19 cellular contexts compared by ENCODE assay signal in genomic region chr11:83206771-83207413, GRCh38.
"Had no signal": no experiment of that assay in that cellular context is flagged by ENCODE, and none has a peak within 500 bp of the region (broad histone marks: within the 10 kb centered on the region; RNA-seq: fewer than 3 reads in every experiment).

No MANE protein-coding gene starts in this region.

- H3K4me3 ChIP-seq: cardiac muscle cell, left ventricle myocardium inferior, ovary, right lobe of liver, upper lobe of right lung had no signal

- H3K36me3 ChIP-seq: ovary, right lobe of liver, WERI-Rb-1 had no signal

- H3K9me3 ChIP-seq: left ventricle myocardium inferior, ovary, right lobe of liver, upper lobe of right lung had no signal

- ATAC-seq: activated naive CD4-positive, alpha-beta T cell treated with anti-CD3 and anti-CD28 coated beads, Interleukin-2, amount 50 U/mL, for 72 hours; effector memory CD8-positive, alpha-beta T cell; naive thymus-derived CD8-positive, alpha-beta T cell; right lobe of liver; stimulated activated naive B cell treated with anti-CD40 and anti-IgM and Interleukin-4, amounts not matched to agents 10 μg/mL and 1 μg/mL and 100 μg/mL, for 72 hours; upper lobe of right lung had no signal

- DNase-seq: activated CD4-positive, alpha-beta T cell treated with anti-CD3 and anti-CD28 coated beads, Interleukin-2, amount 50 U/mL, for 4 hours; activated gamma-delta T cell treated with Interleukin-2 at 50 U/mL for 16 hours; amniotic stem cell; dermis blood vessel endothelial cell; effector memory CD8-positive, alpha-beta T cell; left ventricle myocardium inferior; mammary epithelial cell; naive thymus-derived CD8-positive, alpha-beta T cell; ovary; right lobe of liver; small intestine; stimulated activated CD4-positive, alpha-beta T cell treated with anti-CD3 and anti-CD28 coated beads, Interleukin-15, amount 100 ng/mL, for 24 hours; stimulated activated CD4-positive, alpha-beta T cell treated with anti-CD3 and anti-CD28 coated beads, Interleukin-4, amount 100 ng/mL, for 24 hours; stimulated activated naive B cell treated with anti-CD40 and anti-IgM and Interleukin-4, amounts not matched to agents 10 μg/mL and 1 μg/mL and 100 μg/mL, for 72 hours; upper lobe of right lung; WERI-Rb-1 had no signal

- H3K27ac ChIP-seq: cardiac muscle cell, epithelial cell of prostate, left ventricle myocardium inferior, ovary, right lobe of liver, upper lobe of right lung, WERI-Rb-1 had no signal

- H3K27me3 ChIP-seq: cardiac muscle cell, ovary, right lobe of liver, upper lobe of right lung had no signal

- H3K4me1 ChIP-seq: left ventricle myocardium inferior, right lobe of liver, upper lobe of right lung had no signal
